9 cellular contexts compared by ENCODE assay signal in genomic region chr1:25874209-25874608, GRCh38. TPM values are rescaled to one million over a fixed set of nuclear protein-coding genes. Genes with fewer than 3 reads are reported as not detected.
DNase-seq lines count a peak whose midpoint lies in the region; ATAC-seq and TF ChIP-seq lines count a peak whose summit lies in the region.
"Had no signal": no experiment of that assay in that cellular context is flagged by ENCODE, and none has a peak within 500 bp of the region (broad histone marks: within the 10 kb centered on the region; RNA-seq: fewer than 3 reads in every experiment).

No MANE protein-coding gene starts in this region.

- H3K4me3 ChIP-seq in Caco-2 (ENCODE audit: low read depth, low read length) (peak overlapping the region; percentile 40), WI38 (ENCODE audit: low read depth, low read length) (peak overlapping the region; percentile 73), esophagus muscularis mucosa (peak overlapping the region; percentile 66 to 82 (median 78)), psoas muscle (peak overlapping the region; percentile 78), gastrocnemius medialis (peak overlapping the region in 1 of 4 donors; percentile 75)

- ATAC-seq in psoas muscle, result no peak
- ATAC-seq in gastrocnemius medialis, result no peak
- no peak for ATAC-seq in HG03460 (IDR thresholded peaks at IDR 0.05; ENCODE audit: unreplicated experiment)
- ATAC-seq: activated CD4-positive, CD25-positive, alpha-beta regulatory T cell treated with anti-CD3 and anti-CD28 coated beads, Interleukin-2, amount 50 U/mL, for 24 hours had no signal

- no peaks in the 10 kb centered on the region for H3K36me3 Mint-ChIP-seq in Caco-2 (ENCODE audit: insufficient read depth, unreplicated experiment)

- 100% methylated on average over 3 of the region's 3 CpGs for WGBS in esophagus muscularis mucosa
- 96 to 99% (median 97%) methylated on average over 3 of the region's 3 CpGs for WGBS in psoas muscle, 3 donors

- H3K27ac Mint-ChIP-seq in Caco-2 (ENCODE audit: unreplicated experiment), result no peak overlapping the region

- DNase-seq in Caco-2 (no peak), esophagus muscularis mucosa (ENCODE audit: extremely low spot score) (no peak), psoas muscle (no peak), epidermal melanocyte (ENCODE audit: insufficient read length, low spot score) (no peak), gastrocnemius medialis (no peak), SHP77 (lab: John Stamatoyannopoulos, UW) (no peak)

- no TSS peak for BruUV-seq in Caco-2 (replicated peaks; lab: Mats Ljungman, UMichigan)

- no peak for TF ChIP-seq CTCF in Caco-2 (IDR thresholded peaks at IDR 0.05; ENCODE audit: insufficient read depth in 1 of 2, low read depth in 1 of 2, low read length in 1 of 2, severe bottlenecking in 1 of 2, unreplicated experiment in 1 of 2)
- no peak for TF ChIP-seq CTCF in WI38 (IDR thresholded peaks at IDR 0.05; ENCODE audit: low read depth, low read length)
- TF ChIP-seq CTCF in esophagus muscularis mucosa (IDR thresholded peaks at IDR 0.05), result no peak
- no peak for TF ChIP-seq CTCF in psoas muscle (IDR thresholded peaks at IDR 0.05)
- TF ChIP-seq CTCF in gastrocnemius medialis (IDR thresholded peaks at IDR 0.05 in 4 of 5, conservative IDR thresholded peaks at IDR 0.05 in 1 of 5), result no peak

- no peak for TF ChIP-seq EP300 in esophagus muscularis mucosa (IDR thresholded peaks at IDR 0.05)

- H3K27me3 ChIP-seq in Caco-2 (replicated peaks; ENCODE audit: control insufficient read depth, insufficient read depth, low read length) (no peaks in the 10 kb centered on the region), esophagus muscularis mucosa (no peaks in the 10 kb centered on the region), psoas muscle (ENCODE audit: insufficient read depth in 3 of 3, low read length in 2 of 3) (no peaks in the 10 kb centered on the region), gastrocnemius medialis (no peaks in the 10 kb centered on the region)

- POLR2A ChIA-PET in Caco-2 (lab: Charles Lee), result interaction anchor here (1.2 to 1.5 kb wide), 2 partner anchors 22 to 54 kb away, joined by 3 to 10 read pairs; partner anchors contain the start of gene MTFR1L

- in situ Hi-C loops in gastrocnemius medialis (cut with MboI; ENCODE audit: low sequenced_read_pairs in 4 of 4), result no loop called here

- intact Hi-C loops in Caco-2 (cut with micrococcal nuclease; ENCODE audit: unreplicated experiment), result loop anchor here (2.0 kb wide), 2 partner anchors 15 to 17 kb away; partner anchors contain the start of gene AUNIP
- intact Hi-C loops in esophagus muscularis mucosa (cut with DNase I), result no loop called here
- intact Hi-C loops in psoas muscle (cut with DNase I), result no loop called here
- intact Hi-C loops in gastrocnemius medialis (cut with DNase I; ENCODE audit: low total_unique reads), result no loop called here

- H3K27ac ChIP-seq in esophagus muscularis mucosa (replicated peaks in 1 of 4) (peak overlapping the region; percentile 78 to 89 (median 84)), psoas muscle (no peak overlapping the region), gastrocnemius medialis (peak overlapping the region in 1 of 4 donors; percentile 60)

- H3K36me3 ChIP-seq in Caco-2 (ENCODE audit: control insufficient read depth, insufficient read depth, low read length), result no peaks in the 10 kb centered on the region
- H3K36me3 ChIP-seq in esophagus muscularis mucosa, result peaks cover 0 to 13% (median 6%) of the 10 kb centered on the region in 4 donors
- no peaks in the 10 kb centered on the region for H3K36me3 ChIP-seq in psoas muscle (ENCODE audit: insufficient read depth in 1 of 2, low read depth in 1 of 2)
- no peaks in the 10 kb centered on the region for H3K36me3 ChIP-seq in gastrocnemius medialis

- H3K4me1 ChIP-seq in Caco-2 (peaks cover 22% of the 10 kb centered on the region), esophagus muscularis mucosa (peaks cover 25 to 56% (median 50%) of the 10 kb centered on the region in 4 donors), psoas muscle (peaks cover 17% of the 10 kb centered on the region), gastrocnemius medialis (peaks cover 6 to 8% of the 10 kb centered on the region in 2 donors)

- TF ChIP-seq POLR2A in esophagus muscularis mucosa (IDR thresholded peaks at IDR 0.05; ENCODE audit: low read depth) (no peak), gastrocnemius medialis (IDR thresholded peaks at IDR 0.05) (no peak)

- CTCF ChIA-PET in Caco-2 (lab: Charles Lee), result interaction anchor here (1.5 to 3.4 kb wide), 4 partner anchors 16 to 123 kb away, joined by 6 to 25 read pairs (median 11); partner anchors contain the start of gene PAFAH2

- peaks cover 8% of the 10 kb centered on the region for H3K4me1 Mint-ChIP-seq in Caco-2 (ENCODE audit: low read depth, unreplicated experiment)

- no peaks in the 10 kb centered on the region for H3K9me3 Mint-ChIP-seq in Caco-2 (ENCODE audit: unreplicated experiment)

- H3K27me3 Mint-ChIP-seq in Caco-2 (ENCODE audit: insufficient read depth, unreplicated experiment), result no peaks in the 10 kb centered on the region

- peak overlapping the region; percentile 99 for H3K4me3 Mint-ChIP-seq in Caco-2 (ENCODE audit: unreplicated experiment)

- H3K9me3 ChIP-seq in Caco-2, result no peaks in the 10 kb centered on the region
- no peaks in the 10 kb centered on the region for H3K9me3 ChIP-seq in esophagus muscularis mucosa
- no peaks in the 10 kb centered on the region for H3K9me3 ChIP-seq in psoas muscle
- H3K9me3 ChIP-seq in gastrocnemius medialis, result no peaks in the 10 kb centered on the region

RNA-seq across cellular contexts. Expression of gene PAQR7, which starts 1.3 kb away (rescaled TPM):
- 22.3 and 26.0 TPM in 2 replicates for total RNA-seq in Caco-2 (2022)
- total RNA-seq in esophagus muscularis mucosa, result 1 to 10 TPM; 4.6 to 9.3 (median 8.0) TPM
- total RNA-seq in psoas muscle, result 1 to 10 TPM; 2.2 to 3.7 (median 2.6) TPM
- 1 to 10 TPM; 2.1 to 2.9 (median 2.2) TPM for polyA plus RNA-seq in psoas muscle
- 1 to 10 TPM; 1.4 to 3.7 (median 2.1) TPM for total RNA-seq in gastrocnemius medialis

RNA-seq across cellular contexts. Expression of gene AUNIP, which starts 15.0 kb away (rescaled TPM):
- total RNA-seq in Caco-2 (2022) (12.3 and 16.8 TPM in 2 replicates), esophagus muscularis mucosa (not detected), psoas muscle (under 1 TPM in 2 of 4 donors, not detected in 2; 0.26 to 0.47 TPM), gastrocnemius medialis (not detected)
- under 1 TPM; 0.05 to 0.13 (median 0.07) TPM for polyA plus RNA-seq in psoas muscle

RNA-seq across cellular contexts. Expression of gene STMN1, which starts 32.0 kb away (rescaled TPM):
- total RNA-seq in Caco-2 (2022) (188 and 207 TPM in 2 replicates), esophagus muscularis mucosa (10 to 100 TPM; 15.0 to 25.7 (median 16.8) TPM), psoas muscle (10 to 100 TPM; 10.1 to 29.2 (median 16.6) TPM), gastrocnemius medialis (10 to 100 TPM in 2 of 4 donors, 1 to 10 TPM in 2; 4.7 to 20.7 (median 13.7) TPM)
- polyA plus RNA-seq in psoas muscle, result 10 to 100 TPM in 2 of 3 donors, 1 to 10 TPM in 1; 7.6 to 24.8 (median 14.3) TPM

RNA-seq across cellular contexts. Expression of gene MTFR1L, which starts 54.5 kb away (rescaled TPM):
- total RNA-seq in Caco-2 (2022) (23.5 and 26.2 TPM in 2 replicates), esophagus muscularis mucosa (100 to 1,000 TPM in 2 of 4 donors, 10 to 100 TPM in 2; 91.1 to 107 (median 101) TPM), psoas muscle (100 to 1,000 TPM in 1 of 4 donors, 10 to 100 TPM in 3; 85.2 to 112 (median 94.1) TPM), gastrocnemius medialis (100 to 1,000 TPM; 123 to 186 (median 170) TPM)
- 100 to 1,000 TPM in 2 of 3 donors, 10 to 100 TPM in 1; 99.2 to 135 (median 110) TPM for polyA plus RNA-seq in psoas muscle
